Comparison of ENCODE assay signal across 12 cellular contexts in the genomic region with DNA sequence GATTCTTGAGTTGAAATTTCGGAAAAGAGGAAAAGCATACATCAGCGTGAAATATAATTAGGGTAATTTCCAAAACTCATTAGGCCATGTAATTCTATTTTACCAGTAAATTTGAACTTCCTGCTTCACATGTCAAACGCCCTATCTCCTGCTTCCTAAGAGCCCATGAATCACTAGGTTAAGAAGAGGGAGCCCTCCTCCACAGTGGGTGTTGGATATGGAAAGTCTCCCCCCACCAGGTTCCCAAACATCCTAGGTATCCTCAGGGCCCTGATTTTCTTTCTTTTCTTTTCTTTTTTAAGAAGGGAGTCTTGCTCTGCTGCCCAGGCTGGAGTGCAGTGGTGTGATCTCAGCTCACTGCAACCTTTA.
DNase-seq lines count a peak whose midpoint lies in the region; ATAC-seq, FAIRE-seq and TF ChIP-seq lines count a peak whose summit lies in the region.
"Had no signal": no experiment of that assay in that cellular context is flagged by ENCODE, and none has a peak within 500 bp of the region (broad histone marks: within the 10 kb centered on the region; RNA-seq: fewer than 3 reads in every experiment).

No MANE protein-coding gene starts in this region.

- peaks cover 21% of the 10 kb centered on the region for H3K4me1 Mint-ChIP-seq in CD8-positive, alpha-beta T cell (ENCODE audit: low read depth)

- BruUV-seq in Panc1 (replicated peaks; lab: Mats Ljungman, UMichigan) = no TSS peak

- no peaks in the 10 kb centered on the region for H3K36me3 ChIP-seq in Panc1 (ENCODE audit: control insufficient read depth, insufficient read depth, low read length)
- H3K36me3 ChIP-seq in colonic mucosa = no peaks in the 10 kb centered on the region
- no peaks in the 10 kb centered on the region for H3K36me3 ChIP-seq in subcutaneous abdominal adipose tissue (ENCODE audit: control insufficient read depth in 5 of 5, insufficient read depth in 5 of 5, low read length in 5 of 5)
- no peaks in the 10 kb centered on the region for H3K36me3 ChIP-seq in CD8-positive, alpha-beta T cell (ENCODE audit: insufficient read depth, low read length)

- H3K27ac Mint-ChIP-seq in CD8-positive, alpha-beta T cell = no peak overlapping the region
- H3K27ac Mint-ChIP-seq: T-cell had no signal

- in situ Hi-C loops in Panc1 (cut with HindIII; ENCODE audit: low pct_unique_long_range_greater_than_20kb, low sequenced_read_pairs) = no loop called here

- H3K4me1 ChIP-seq in Panc1 (ENCODE audit: control insufficient read depth, insufficient read depth, low read length) = peaks cover 15% of the 10 kb centered on the region
- H3K4me1 ChIP-seq in colonic mucosa = peaks cover 4% of the 10 kb centered on the region
- H3K4me1 ChIP-seq in subcutaneous abdominal adipose tissue (ENCODE audit: control insufficient read depth in 5 of 5, insufficient read depth in 5 of 5, low read length in 5 of 5) = peaks cover 9 to 45% (median 41%) of the 10 kb centered on the region in 5 donors
- H3K4me1 ChIP-seq in CD8-positive, alpha-beta T cell (ENCODE audit: insufficient read depth, low read length) = peaks cover 7% of the 10 kb centered on the region

- ATAC-seq in Panc1 = no peak
- no peak for ATAC-seq in CD8-positive, alpha-beta T cell
- ATAC-seq: T-cell had no signal

- POLR2A ChIA-PET in Panc1 (lab: Charles Lee) = no interaction called here
- POLR2A ChIA-PET in CD8-positive, alpha-beta T cell (lab: Charles Lee) = no interaction called here

- no peaks in the 10 kb centered on the region for H3K9me3 Mint-ChIP-seq in CD8-positive, alpha-beta T cell
- H3K9me3 Mint-ChIP-seq: activated T-helper 17 cell treated with anti-CD3 and anti-CD28 coated beads, Interleukin-2, amount 50 U/mL, for 72 hours; T-cell had no signal

- H3K27ac ChIP-seq in Panc1 (ENCODE audit: low read length) (peak overlapping the region; percentile 48; the same call in 1 of the 2 replicates), colonic mucosa (peak overlapping the region; percentile 70), subcutaneous abdominal adipose tissue (ENCODE audit: low read depth, low read length) (peak overlapping the region; percentile 90)
- H3K27ac ChIP-seq in CD8-positive, alpha-beta T cell (ENCODE audit: low read depth, low read length) = no peak overlapping the region

- peaks cover 13% of the 10 kb centered on the region for H3K36me3 Mint-ChIP-seq in CD8-positive, alpha-beta T cell

- TF ChIP-seq POLR2A in GM12892 (IDR thresholded peaks at IDR 0.05; ENCODE audit: low read depth, low read length) = no peak

- CTCF ChIA-PET in Panc1 (lab: Charles Lee) = no interaction called here
- CTCF ChIA-PET in CD8-positive, alpha-beta T cell (lab: Charles Lee) = no interaction called here

- intact Hi-C loops in Panc1 (cut with micrococcal nuclease; ENCODE audit: unreplicated experiment) (no loop called here), colonic mucosa (cut with DNase I) (no loop called here)
- intact Hi-C loops in CD8-positive, alpha-beta T cell (cut with DNase I, micrococcal nuclease) = no loop called here

- H3K27me3 Mint-ChIP-seq in CD8-positive, alpha-beta T cell (ENCODE audit: low read depth) = no peaks in the 10 kb centered on the region
- H3K27me3 Mint-ChIP-seq: activated T-helper 17 cell treated with anti-CD3 and anti-CD28 coated beads, Interleukin-2, amount 50 U/mL, for 72 hours; T-cell had no signal

- H3K4me3 ChIP-seq in Panc1 (ENCODE audit: low read depth in 2 of 2, low read length in 2 of 2) (no peak overlapping the region), colonic mucosa (no peak overlapping the region), subcutaneous abdominal adipose tissue (ENCODE audit: low read depth in 1 of 5, low read length in 5 of 5) (no peak overlapping the region)
- H3K4me3 ChIP-seq in CD8-positive, alpha-beta T cell (ENCODE audit: low read depth, low read length) = no peak overlapping the region

- no peak for TF ChIP-seq CTCF in Panc1 (IDR thresholded peaks at IDR 0.05)
- no peak for TF ChIP-seq CTCF in colonic mucosa (IDR thresholded peaks at IDR 0.05)
- TF ChIP-seq CTCF in CD8-positive, alpha-beta T cell (IDR thresholded peaks at IDR 0.05) = no peak

- DNase-seq in Panc1 (ENCODE audit: low read depth, low spot score) (no peak), colonic mucosa (no peak), lung microvascular endothelial cell (ENCODE audit: low read depth in 2 of 2) (peak; percentile 18 to 33), DMS 273 (lab: John Stamatoyannopoulos, UW; ENCODE audit: unreplicated experiment) (no peak), GM12892 (ENCODE audit: insufficient read length) (no peak)
- no peak for DNase-seq in CD8-positive, alpha-beta T cell
- DNase-seq: Kasumi-1; NCI-H2029 treated with DMSO at 0.1 percent for 48 hours; stimulated activated CD4-positive, alpha-beta T cell treated with anti-CD3 and anti-CD28 coated beads, Interleukin-4, amount 100 ng/mL, for 4 hours; T-cell had no signal

- H3K9ac ChIP-seq in colonic mucosa (ENCODE audit: low read depth in 2 of 2, low read length in 2 of 2) (no peak overlapping the region), subcutaneous abdominal adipose tissue (ENCODE audit: low read length in 5 of 5) (peak overlapping the region in 1 of 5 donors; percentile 56)

- H3K27me3 ChIP-seq in Panc1 (ENCODE audit: control insufficient read depth, insufficient read depth, low read length) (no peaks in the 10 kb centered on the region), colonic mucosa (no peaks in the 10 kb centered on the region), subcutaneous abdominal adipose tissue (ENCODE audit: control insufficient read depth in 5 of 5, insufficient read depth in 4 of 5, low read length in 5 of 5) (no peaks in the 10 kb centered on the region)
- H3K27me3 ChIP-seq in CD8-positive, alpha-beta T cell (ENCODE audit: insufficient read depth, low read length) = no peaks in the 10 kb centered on the region

- FAIRE-seq in GM12892 (lab: Jason Lieb, UNC) = no peak

- peaks cover 3% of the 10 kb centered on the region; the same call in 1 of the 2 replicates for H3K9me3 ChIP-seq in Panc1 (ENCODE audit: control insufficient read depth, insufficient read depth, low read depth, low read length)
- no peaks in the 10 kb centered on the region for H3K9me3 ChIP-seq in colonic mucosa
- H3K9me3 ChIP-seq in subcutaneous abdominal adipose tissue (ENCODE audit: control insufficient read depth in 5 of 5, low read length in 5 of 5) = no peaks in the 10 kb centered on the region
- H3K9me3 ChIP-seq in CD8-positive, alpha-beta T cell (ENCODE audit: low read length) = no peaks in the 10 kb centered on the region

- no peak overlapping the region for H3K4me3 Mint-ChIP-seq in CD8-positive, alpha-beta T cell
- H3K4me3 Mint-ChIP-seq: activated T-helper 17 cell treated with anti-CD3 and anti-CD28 coated beads, Interleukin-2, amount 50 U/mL, for 72 hours; T-cell had no signal

Comparison
In these comparisons a context has a peak if more than half of its experiments do, and no peak if none do; other contexts are left out.
1. DNase-seq: peak in lung microvascular endothelial cell (2 of 2); none in Panc1 (single experiment), colonic mucosa (single experiment), CD8-positive, alpha-beta T cell (0 of 7), DMS 273 (single experiment) and GM12892 (single experiment).